2 cellular contexts compared by ENCODE assay signal in the genomic region with DNA sequence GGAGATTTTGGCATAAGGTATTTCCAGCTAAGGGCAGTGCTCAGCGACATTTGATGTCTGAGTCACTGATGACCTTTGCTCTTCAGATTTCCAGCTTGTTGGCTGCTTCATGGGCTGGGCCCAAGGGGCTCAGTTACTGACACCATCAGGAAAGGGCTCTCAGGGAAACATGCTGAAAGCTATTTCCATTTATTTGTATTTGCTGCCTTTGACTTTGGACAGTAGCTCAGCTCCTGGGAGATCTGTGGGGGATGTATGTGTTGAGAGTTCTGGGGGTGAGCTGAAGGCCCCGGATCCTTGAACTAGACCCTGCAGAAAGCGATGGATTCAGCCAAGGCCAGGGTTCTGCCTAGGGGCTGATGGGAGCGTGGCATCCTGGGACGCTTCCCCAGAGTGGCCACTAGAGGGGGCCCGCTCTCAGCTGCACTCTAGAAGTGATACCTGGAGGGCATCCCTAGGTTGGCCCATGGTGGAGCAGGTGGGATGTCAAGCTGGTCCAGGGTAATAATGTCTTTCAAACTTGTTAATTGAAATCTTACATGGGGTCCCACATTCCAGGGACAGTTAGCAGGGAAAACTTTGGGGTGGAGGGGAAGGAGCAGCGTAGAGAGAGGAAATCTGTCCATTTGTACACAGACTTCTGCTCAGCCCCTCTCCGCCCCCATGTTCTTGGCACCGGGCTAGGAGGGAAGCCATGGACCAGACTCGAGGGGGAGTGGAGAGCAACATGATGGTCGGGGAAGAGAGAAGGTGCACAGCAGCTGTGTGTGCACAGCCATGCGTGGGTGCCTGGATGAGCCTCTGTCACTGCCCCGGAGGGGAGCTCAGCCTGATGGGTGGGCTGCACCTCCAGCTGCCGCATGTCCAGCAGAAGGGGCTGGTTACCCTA.
A peak's percentile ranks its signal among the peaks of the same experiment; 100 is the strongest.
TF ChIP-seq lines count a peak whose summit lies in the region.

No MANE protein-coding gene starts in this region.

TF ChIP-seq in HCT116, 20 proteins besides CTCF, POLR2A, EP300 and RAD21:
- TF ChIP-seq ELF1 (IDR thresholded peaks at IDR 0.05; ENCODE audit: borderline replicate concordance, low read depth) = no peak
- TF ChIP-seq SP1 (IDR thresholded peaks at IDR 0.05; ENCODE audit: low read depth) = no peak
- TF ChIP-seq ATF3 (IDR thresholded peaks at IDR 0.05) = no peak
- no peak for TF ChIP-seq CEBPB (IDR thresholded peaks at IDR 0.05; ENCODE audit: low read depth)
- TF ChIP-seq EGR1 (IDR thresholded peaks at IDR 0.05; ENCODE audit: low read depth) = no peak
- no peak for TF ChIP-seq JUND (IDR thresholded peaks at IDR 0.05)
- TF ChIP-seq CBX3 (IDR thresholded peaks at IDR 0.05; ENCODE audit: low read depth) = no peak
- TF ChIP-seq REST (IDR thresholded peaks at IDR 0.05; ENCODE audit: low read depth) = no peak
- TF ChIP-seq, protein P1, sequence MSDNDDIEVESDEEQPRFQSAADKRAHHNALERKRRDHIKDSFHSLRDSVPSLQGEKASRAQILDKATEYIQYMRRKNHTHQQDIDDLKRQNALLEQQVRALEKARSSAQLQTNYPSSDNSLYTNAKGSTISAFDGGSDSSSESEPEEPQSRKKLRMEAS (IDR thresholded peaks at IDR 0.05) = no peak
- TF ChIP-seq YY1 (IDR thresholded peaks at IDR 0.05; ENCODE audit: extremely low read depth, insufficient replicate concordance, low read depth, low read length) = no peak
- TF ChIP-seq SIN3A (IDR thresholded peaks at IDR 0.05; ENCODE audit: low read depth) = no peak
- TF ChIP-seq ZNF274 (IDR thresholded peaks at IDR 0.05; ENCODE audit: low read depth, low read length) = no peak
- no peak for TF ChIP-seq FOSL1 (IDR thresholded peaks at IDR 0.05; ENCODE audit: low read depth)
- no peak for TF ChIP-seq TCF7L2 (IDR thresholded peaks at IDR 0.05; ENCODE audit: borderline replicate concordance, extremely low read depth, insufficient read depth, insufficient read length)
- no peak for TF ChIP-seq EZH2 (IDR thresholded peaks at IDR 0.05)
- no peak for TF ChIP-seq EZH2phosphoT487 (IDR thresholded peaks at IDR 0.05; ENCODE audit: borderline replicate concordance)
- no peak for TF ChIP-seq ZBTB33 (IDR thresholded peaks at IDR 0.05; ENCODE audit: extremely low read depth, insufficient replicate concordance, low read length)
- TF ChIP-seq POLR2AphosphoS5 (IDR thresholded peaks at IDR 0.05; ENCODE audit: low read depth, low read length) = no peak
TF ChIP-seq in HCT116: peak in this region for 0.

TF ChIP-seq in neural cell, 6 proteins besides CTCF, POLR2A, EP300 and RAD21:
- peak; percentile 69 for TF ChIP-seq SMC3 (conservative IDR thresholded peaks at IDR 0.05; ENCODE audit: poor library complexity)
- no peak for TF ChIP-seq TAF1 (IDR thresholded peaks at IDR 0.05; ENCODE audit: low read depth)
- no peak for TF ChIP-seq MXI1 (conservative IDR thresholded peaks at IDR 0.05; ENCODE audit: poor library complexity, severe bottlenecking)
